ENCODE assay signal across 7 cellular contexts in the genomic region with DNA sequence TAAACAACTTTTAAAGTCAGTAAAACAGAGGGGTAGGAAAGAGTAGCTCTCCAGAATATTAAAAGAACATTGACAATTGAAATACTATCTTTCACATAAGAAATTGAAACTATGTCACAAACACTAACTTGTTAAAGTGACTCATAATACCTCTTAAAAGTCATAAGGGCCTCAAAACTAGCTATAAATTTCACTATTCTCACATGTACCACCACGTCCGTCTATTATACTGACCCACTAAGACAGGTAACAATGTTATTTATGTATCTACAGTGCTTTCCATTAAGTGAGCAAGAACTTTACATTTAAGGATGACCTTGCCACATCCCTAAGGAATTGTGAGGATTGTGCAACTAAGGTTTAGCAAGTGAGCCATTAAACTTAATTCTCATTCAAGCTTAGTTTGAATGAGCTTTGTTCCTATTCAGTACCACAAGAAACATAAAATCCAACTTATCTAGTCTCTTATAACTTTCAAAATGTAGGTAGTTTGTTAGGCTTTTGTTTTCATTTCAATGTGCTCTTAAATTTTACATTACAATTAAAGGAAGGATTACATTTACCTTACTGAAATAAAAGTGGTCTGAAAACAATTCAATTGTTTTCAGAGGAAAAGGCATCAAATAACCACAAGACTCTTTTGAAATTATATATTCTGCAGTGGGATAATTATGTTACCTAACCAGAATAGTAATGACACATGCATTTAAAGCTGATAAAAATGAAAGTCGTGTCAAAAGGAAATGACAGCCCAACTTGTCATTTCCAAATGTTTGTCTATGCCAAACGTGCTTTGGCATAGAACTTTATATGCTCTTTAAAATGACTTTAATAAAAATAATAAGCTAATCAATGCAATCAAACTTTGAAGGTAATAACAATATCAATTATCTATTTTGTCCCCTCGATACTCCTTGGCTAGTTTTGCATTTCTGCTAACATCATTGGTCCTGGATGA. TPM values are rescaled to one million over a fixed set of nuclear protein-coding genes. Genes with fewer than 3 reads are reported as not detected.
DNase-seq lines count a peak whose midpoint lies in the region; ATAC-seq, FAIRE-seq and TF ChIP-seq lines count a peak whose summit lies in the region.
"Not testable (repeated sequence)": the region's sequence is repeated elsewhere in the genome, so short reads cannot be mapped to it uniquely, and the experiment has no call there.

No MANE protein-coding gene starts in this region.

- FAIRE-seq in pancreas (lab: Jason Lieb, UNC), result peak; percentile 59

- peaks cover 22% of the 10 kb centered on the region for H3K4me1 Mint-ChIP-seq in GM23338
- H3K4me1 Mint-ChIP-seq in activated CD4-positive, alpha-beta T cell treated with anti-CD3 and anti-CD28 coated beads for 36 hours, result peaks cover 43% of the 10 kb centered on the region
- H3K4me1 Mint-ChIP-seq in activated naive CD8-positive, alpha-beta T cell treated with anti-CD3 and anti-CD28 coated beads, Interleukin-2, amount 10 ng/mL, durations not matched to agents 7 days and 5 days, result peaks cover 21% of the 10 kb centered on the region
- H3K4me1 Mint-ChIP-seq in endodermal cell, result peaks cover 13% of the 10 kb centered on the region

- CTCF ChIA-PET in activated CD4-positive, alpha-beta T cell treated with anti-CD3 and anti-CD28 coated beads for 36 hours (lab: Charles Lee), result not testable (repeated sequence)

- not testable (repeated sequence) for H3K9me3 ChIP-seq in endodermal cell (ENCODE audit: control insufficient read depth, low read length); heart right ventricle; pancreas

- not testable (repeated sequence) for H3K9me3 Mint-ChIP-seq in GM23338; activated CD4-positive, alpha-beta T cell treated with anti-CD3 and anti-CD28 coated beads for 36 hours (ENCODE audit: low read depth); activated naive CD8-positive, alpha-beta T cell treated with anti-CD3 and anti-CD28 coated beads, Interleukin-2, amount 10 ng/mL, durations not matched to agents 7 days and 5 days; endodermal cell

- H3K79me2 ChIP-seq in GM23338 (replicated peaks; ENCODE audit: insufficient read depth), result peaks cover 37% of the 10 kb centered on the region

- not testable (repeated sequence) for ATAC-seq in GM23338; activated CD4-positive, alpha-beta T cell treated with anti-CD3 and anti-CD28 coated beads for 36 hours; activated naive CD8-positive, alpha-beta T cell treated with anti-CD3 and anti-CD28 coated beads, Interleukin-2, amount 10 ng/mL, durations not matched to agents 7 days and 5 days (ENCODE audit: low read depth); heart right ventricle; pancreas

- H3K36me3 Mint-ChIP-seq in GM23338 (ENCODE audit: low read depth) (peaks cover 22% of the 10 kb centered on the region), endodermal cell (ENCODE audit: low read depth) (peaks cover 23% of the 10 kb centered on the region)
- H3K36me3 Mint-ChIP-seq in activated CD4-positive, alpha-beta T cell treated with anti-CD3 and anti-CD28 coated beads for 36 hours (ENCODE audit: low read depth), result peaks cover 12% of the 10 kb centered on the region
- H3K36me3 Mint-ChIP-seq in activated naive CD8-positive, alpha-beta T cell treated with anti-CD3 and anti-CD28 coated beads, Interleukin-2, amount 10 ng/mL, durations not matched to agents 7 days and 5 days, result peaks cover 18% of the 10 kb centered on the region

- H3F3A ChIP-seq in GM23338 (replicated peaks; ENCODE audit: low read depth), result not testable (repeated sequence)

- H3K4me3 Mint-ChIP-seq in GM23338, endodermal cell: not testable (repeated sequence)
- peak overlapping the region; percentile 41 for H3K4me3 Mint-ChIP-seq in activated CD4-positive, alpha-beta T cell treated with anti-CD3 and anti-CD28 coated beads for 36 hours
- peak overlapping the region; percentile 31 for H3K4me3 Mint-ChIP-seq in activated naive CD8-positive, alpha-beta T cell treated with anti-CD3 and anti-CD28 coated beads, Interleukin-2, amount 10 ng/mL, durations not matched to agents 7 days and 5 days

- TF ChIP-seq CTCF in GM23338 (conservative IDR thresholded peaks at IDR 0.05; ENCODE audit: low read depth in 2 of 2); endodermal cell (conservative IDR thresholded peaks at IDR 0.05); heart right ventricle (IDR thresholded peaks at IDR 0.05); pancreas (IDR thresholded peaks at IDR 0.05): not testable (repeated sequence)

- H3K9me2 ChIP-seq in GM23338 (ENCODE audit: insufficient read depth), result not testable (repeated sequence)

- WGBS in endodermal cell (ENCODE audit: insufficient coverage in 1 of 2, insufficient read length in 1 of 2), 2 experiments, result 88 to 100% methylated on average over 1 to 5 of the region's 5 CpGs
- WGBS in heart right ventricle, 2 donors, result 40% methylated on average over 5 of the region's 5 CpGs
- WGBS in pancreas, 2 donors, result 53 to 54% methylated on average over 5 of the region's 5 CpGs

- H3K36me3 ChIP-seq in GM23338 (ENCODE audit: insufficient read depth); endodermal cell (ENCODE audit: control insufficient read depth, insufficient read depth, low read length); pancreas: not testable (repeated sequence)
- peaks cover 0 to 12% (median 0%) of the 10 kb centered on the region in 9 donors for H3K36me3 ChIP-seq in heart right ventricle

- DNase-seq in GM23338 (ENCODE audit: low spot score), result peak; percentile 32
- DNase-seq in NCI-H460 (ENCODE audit: extremely low read depth, low read depth), result peak; percentile 20
- DNase-seq in activated CD4-positive, alpha-beta T cell treated with anti-CD3 and anti-CD28 coated beads for 36 hours; activated naive CD8-positive, alpha-beta T cell treated with anti-CD3 and anti-CD28 coated beads, Interleukin-2, amount 10 ng/mL, durations not matched to agents 7 days and 5 days; endodermal cell; heart right ventricle; pancreas: not testable (repeated sequence)

- intact Hi-C loops in activated CD4-positive, alpha-beta T cell treated with anti-CD3 and anti-CD28 coated beads for 36 hours (cut with DNase I, micrococcal nuclease), result loop anchor here in 1 of 2 experiments (1.0 kb wide), 1 partner anchor 40 kb away; the partner anchor contains the start of gene STRN
- intact Hi-C loops in heart right ventricle (cut with DNase I); pancreas (cut with DNase I): not testable (repeated sequence)

- not testable (repeated sequence) for H3K9ac ChIP-seq in endodermal cell (ENCODE audit: extremely low read depth, low read length, poor library complexity, severe bottlenecking)

- H2AFZ ChIP-seq in GM23338, result not testable (repeated sequence)

- H4K20me1 ChIP-seq in GM23338 (replicated peaks; ENCODE audit: insufficient read depth), result not testable (repeated sequence)

- H3K4me1 ChIP-seq in GM23338 (ENCODE audit: insufficient read depth), result peaks cover 29% of the 10 kb centered on the region; the same call in 1 of the 2 replicates
- H3K4me1 ChIP-seq in endodermal cell (ENCODE audit: control insufficient read depth, insufficient read depth, low read length), result not testable (repeated sequence)
- H3K4me1 ChIP-seq in heart right ventricle, result peaks cover 4 to 39% (median 28%) of the 10 kb centered on the region in 9 donors
- H3K4me1 ChIP-seq in pancreas, result peaks cover 0 to 13% (median 7%) of the 10 kb centered on the region in 3 donors

- H3K4me3 ChIP-seq in GM23338; endodermal cell (ENCODE audit: low read length); pancreas: not testable (repeated sequence)
- H3K4me3 ChIP-seq in heart right ventricle, result peak overlapping the region in 1 of 10 donors; percentile 12

- H3K4me2 ChIP-seq in GM23338, result peak overlapping the region; percentile 8

- H3K27ac ChIP-seq in GM23338 (ENCODE audit: low read depth) (peak overlapping the region; percentile 67; the same call in 1 of the 2 replicates), heart right ventricle (peak overlapping the region in 9 of 10 donors; percentile 8 to 71 (median 45)), pancreas (peak overlapping the region in 1 of 4 donors; percentile 3)
- H3K27ac ChIP-seq in endodermal cell (ENCODE audit: low read depth, low read length), result not testable (repeated sequence)

- H3K27me3 ChIP-seq in GM23338 (ENCODE audit: insufficient read depth); endodermal cell (ENCODE audit: control insufficient read depth, insufficient read depth, low read length, poor library complexity, severe bottlenecking); heart right ventricle; pancreas: not testable (repeated sequence)

- peak overlapping the region; percentile 69; the same call in 1 of the 2 replicates for H3K27ac Mint-ChIP-seq in GM23338
- peak overlapping the region; percentile 84 for H3K27ac Mint-ChIP-seq in activated CD4-positive, alpha-beta T cell treated with anti-CD3 and anti-CD28 coated beads for 36 hours
- H3K27ac Mint-ChIP-seq in activated naive CD8-positive, alpha-beta T cell treated with anti-CD3 and anti-CD28 coated beads, Interleukin-2, amount 10 ng/mL, durations not matched to agents 7 days and 5 days, result peak overlapping the region; percentile 44
- peak overlapping the region; percentile 24 for H3K27ac Mint-ChIP-seq in endodermal cell

- H3K27me3 Mint-ChIP-seq in GM23338 (ENCODE audit: insufficient read depth, low read depth, poor library complexity); activated CD4-positive, alpha-beta T cell treated with anti-CD3 and anti-CD28 coated beads for 36 hours; activated naive CD8-positive, alpha-beta T cell treated with anti-CD3 and anti-CD28 coated beads, Interleukin-2, amount 10 ng/mL, durations not matched to agents 7 days and 5 days; endodermal cell (ENCODE audit: insufficient read depth): not testable (repeated sequence)

- POLR2A ChIA-PET in activated CD4-positive, alpha-beta T cell treated with anti-CD3 and anti-CD28 coated beads for 36 hours (lab: Charles Lee); activated naive CD8-positive, alpha-beta T cell treated with anti-CD3 and anti-CD28 coated beads, Interleukin-2, amount 10 ng/mL, durations not matched to agents 7 days and 5 days (lab: Charles Lee): not testable (repeated sequence)

RNA-seq across cellular contexts. Expression of gene STRN, which starts 39.9 kb away (rescaled TPM):
- 34.0 and 34.5 TPM in 2 replicates for total RNA-seq in GM23338 (2014; rRNA removed; shearing (Covaris generic))
- polyA plus RNA-seq in GM23338 (2016; fragmentation: Nextera tagmentation; extraction: Ambion mirVana), result 15.0 and 16.1 TPM in 2 replicates
- total RNA-seq in NCI-H460 (2014; rRNA removed; shearing (Covaris generic)), result 16.1 and 17.4 TPM in 2 replicates
- 8.1 and 9.7 TPM in 2 replicates for polyA plus RNA-seq in NCI-H460 (2014; cell fraction: nucleus; rRNA removed)
- total RNA-seq in activated CD4-positive, alpha-beta T cell treated with anti-CD3 and anti-CD28 coated beads for 36 hours, result 10 to 100 TPM; 27.7 to 32.0 TPM
- 10 to 100 TPM; 32.2 to 35.0 TPM for total RNA-seq in activated naive CD8-positive, alpha-beta T cell treated with anti-CD3 and anti-CD28 coated beads, Interleukin-2, amount 10 ng/mL, durations not matched to agents 7 days and 5 days
- total RNA-seq in endodermal cell, result 10 to 100 TPM; 44.0 to 50.6 TPM
- 17.1 TPM for polyA plus RNA-seq in endodermal cell (2013, experiment 1 of 2)
- polyA plus RNA-seq in endodermal cell (2013, experiment 2 of 2), result 16.8 TPM
- 100 to 1,000 TPM in 2 of 10 donors, 10 to 100 TPM in 8; 37.0 to 102 (median 67.8) TPM for total RNA-seq in heart right ventricle
- polyA plus RNA-seq in heart right ventricle, result 10 to 100 TPM in 1 of 2 donors, 1 to 10 TPM in 1; 8.6 to 12.2 TPM
- total RNA-seq in pancreas, result 10 to 100 TPM in 2 of 6 donors, 1 to 10 TPM in 4; 6.9 to 16.2 (median 8.7) TPM
- 1 to 10 TPM; 1.8 to 3.0 TPM for polyA plus RNA-seq in pancreas

Comparison
In these comparisons a context has a peak if more than half of its experiments do, and no peak if none do; other contexts are left out.
1. H3K27ac Mint-ChIP-seq: peak in every context shown above with its lines; median percentile 84 in activated CD4-positive, alpha-beta T cell treated with anti-CD3 and anti-CD28 coated beads for 36 hours; 69 in GM23338; 44 in activated naive CD8-positive, alpha-beta T cell treated with anti-CD3 and anti-CD28 coated beads, Interleukin-2, amount 10 ng/mL, durations not matched to agents 7 days and 5 days; 24 in endodermal cell.